36 cellular contexts compared by ENCODE assay signal in the genomic region with DNA sequence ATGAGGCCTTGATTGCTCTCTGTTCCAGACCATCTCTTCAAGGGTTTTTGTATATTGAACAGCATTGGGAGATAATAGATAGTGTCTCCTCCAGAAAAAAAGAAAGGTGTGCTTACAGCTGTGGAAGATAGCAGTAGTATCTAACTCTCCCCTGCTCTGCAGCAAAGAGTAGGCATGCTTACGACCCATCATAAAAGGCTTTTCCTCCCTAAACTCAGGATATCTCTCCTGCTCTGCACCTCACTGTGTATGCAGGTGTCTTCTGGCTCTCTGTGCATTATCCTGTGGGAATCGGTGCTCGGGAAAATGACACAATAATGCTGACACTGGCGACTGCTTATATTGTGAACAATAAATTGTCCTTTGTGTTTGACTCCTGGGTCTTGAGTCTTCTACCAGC.
"Had no signal": no experiment of that assay in that cellular context is flagged by ENCODE, and none has a peak within 500 bp of the region (broad histone marks: within the 10 kb centered on the region; RNA-seq: fewer than 3 reads in every experiment).

No MANE protein-coding gene starts in this region.

- H3K4me1 ChIP-seq: adrenal gland, body of pancreas, breast epithelium had no signal

- H3K9me3 ChIP-seq: body of pancreas had no signal

- DNase-seq: activated CD4-positive, alpha-beta memory T cell treated with anti-CD3 and anti-CD28 coated beads, Interleukin-2, amount 10 ng/mL, durations not matched to agents 7 days and 5 days; activated CD4-positive, alpha-beta T cell treated with anti-CD3 and anti-CD28 coated beads for 1 hour; activated CD4-positive, alpha-beta T cell treated with anti-CD3 and anti-CD28 coated beads for 36 hours; activated CD4-positive, alpha-beta T cell treated with anti-CD3 and anti-CD28 coated beads for 48 hours; activated CD4-positive, alpha-beta T cell treated with anti-CD3 and anti-CD28 coated beads, Interleukin-2, amount 10 ng/mL, durations not matched to agents 7 days and 5 days; activated CD4-positive, alpha-beta T cell treated with anti-CD3 and anti-CD28 coated beads, Interleukin-2, amount 50 U/mL, for 48 hours; activated CD4-positive, CD25-positive, alpha-beta regulatory T cell; activated CD8-positive, alpha-beta memory T cell treated with anti-CD3 and anti-CD28 coated beads for 24 hours; activated CD8-positive, alpha-beta memory T cell treated with anti-CD3 and anti-CD28 coated beads, Interleukin-2, amount 10 ng/mL, durations not matched to agents 7 days and 5 days; activated CD8-positive, alpha-beta T cell treated with anti-CD3 and anti-CD28 coated beads, Interleukin-2, amount 10 ng/mL, durations not matched to agents 7 days and 5 days; activated effector memory CD4-positive, alpha-beta T cell treated with anti-CD3 and anti-CD28 coated beads, Interleukin-2, amount 50 U/mL, for 16 hours; activated gamma-delta T cell treated with Interleukin-2 at 50 U/mL for 16 hours; activated naive CD4-positive, alpha-beta T cell; activated naive CD4-positive, alpha-beta T cell treated with anti-CD3 and anti-CD28 coated beads for 36 hours; activated naive CD4-positive, alpha-beta T cell treated with anti-CD3 and anti-CD28 coated beads, Interleukin-2, amount 50 U/mL, for 16 hours; activated naive CD8-positive, alpha-beta T cell treated with anti-CD3 and anti-CD28 coated beads for 36 hours; activated T-cell treated with anti-CD3 and anti-CD28 coated beads for 4 hours; activated T-cell treated with anti-CD3 and anti-CD28 coated beads, Interleukin-2, amount 50 U/mL, for 1 hour; activated T-cell treated with anti-CD3 and anti-CD28 coated beads, Interleukin-2, amount 50 U/mL, for 4 hours; activated T-cell treated with anti-CD3 and anti-CD28 coated beads, Interleukin-2, amount 50 U/mL, for 72 hours; adrenal gland; amniotic stem cell; aorta; body of pancreas; brain microvascular endothelial cell; central memory CD4-positive, alpha-beta T cell; T-helper 2 cell; T-helper 9 cell had no signal

- H3K9me3 Mint-ChIP-seq: activated naive CD4-positive, alpha-beta T cell treated with anti-CD3 and anti-CD28 coated beads, Interleukin-2, amount 50 U/mL, for 72 hours; T-helper 2 cell treated with Interferon-gamma antibody and Interleukin-4, amounts not matched to agents 5 μg/mL and 100 μg/mL, for 36 hours had no signal

- H3K4me3 ChIP-seq: adrenal gland, body of pancreas, breast epithelium had no signal

- H3K27me3 ChIP-seq: adrenal gland, body of pancreas, brain microvascular endothelial cell, breast epithelium had no signal

- H3K27ac Mint-ChIP-seq: activated CD4-positive, alpha-beta memory T cell treated with anti-CD3 and anti-CD28 coated beads, Interleukin-2, amount 10 ng/mL, durations not matched to agents 7 days and 5 days; activated CD4-positive, alpha-beta T cell treated with anti-CD3 and anti-CD28 coated beads for 36 hours; activated CD4-positive, alpha-beta T cell treated with anti-CD3 and anti-CD28 coated beads, Interleukin-2, amount 10 ng/mL, durations not matched to agents 7 days and 5 days; activated CD8-positive, alpha-beta memory T cell treated with anti-CD3 and anti-CD28 coated beads, Interleukin-2, amount 10 ng/mL, durations not matched to agents 7 days and 5 days; activated CD8-positive, alpha-beta T cell treated with anti-CD3 and anti-CD28 coated beads, Interleukin-2, amount 10 ng/mL, durations not matched to agents 7 days and 5 days; activated naive CD4-positive, alpha-beta T cell treated with anti-CD3 and anti-CD28 coated beads for 36 hours; activated naive CD4-positive, alpha-beta T cell treated with anti-CD3 and anti-CD28 coated beads, Interleukin-2, amount 50 U/mL, for 72 hours; activated naive CD8-positive, alpha-beta T cell treated with anti-CD3 and anti-CD28 coated beads for 36 hours; activated T-cell treated with anti-CD3 and anti-CD28 coated beads, Interleukin-2, amount 50 U/mL, for 72 hours; activated T-helper 1 cell treated with anti-CD3 and anti-CD28 coated beads, Interleukin-12 subunit alpha, Interleukin-12 subunit beta, Interleukin-2, Interleukin-4 antibody, amounts not matched to agents 30 ng/mL and 10 ng/mL and 1 ng/mL, durations not matched to agents 14 hours and 24 hours and 36 hours; activated T-helper 17 cell treated with anti-CD3 and anti-CD28 coated beads, Interleukin-2, amount 50 U/mL, for 72 hours; T-helper 1 cell treated with Interleukin-12 subunit alpha and Interleukin-12 subunit beta and Interleukin-4 antibody, amounts not matched to agents 30 μg/mL and 1 μg/mL, for 36 hours; T-helper 2 cell treated with Interferon-gamma antibody and Interleukin-4, amounts not matched to agents 5 μg/mL and 100 μg/mL, for 36 hours had no signal

- H3K27me3 Mint-ChIP-seq: activated CD4-positive, alpha-beta memory T cell treated with anti-CD3 and anti-CD28 coated beads, Interleukin-2, amount 10 ng/mL, durations not matched to agents 7 days and 5 days; activated CD4-positive, alpha-beta T cell treated with anti-CD3 and anti-CD28 coated beads for 36 hours; activated CD4-positive, alpha-beta T cell treated with anti-CD3 and anti-CD28 coated beads, Interleukin-2, amount 10 ng/mL, durations not matched to agents 7 days and 5 days; activated CD8-positive, alpha-beta memory T cell treated with anti-CD3 and anti-CD28 coated beads, Interleukin-2, amount 10 ng/mL, durations not matched to agents 7 days and 5 days; activated naive CD8-positive, alpha-beta T cell treated with anti-CD3 and anti-CD28 coated beads for 36 hours; activated T-helper 17 cell treated with anti-CD3 and anti-CD28 coated beads, Interleukin-2, amount 50 U/mL, for 72 hours had no signal

- H3K4me1 Mint-ChIP-seq: activated CD4-positive, alpha-beta memory T cell treated with anti-CD3 and anti-CD28 coated beads, Interleukin-2, amount 10 ng/mL, durations not matched to agents 7 days and 5 days; activated CD4-positive, alpha-beta T cell treated with anti-CD3 and anti-CD28 coated beads for 36 hours; activated CD4-positive, alpha-beta T cell treated with anti-CD3 and anti-CD28 coated beads, Interleukin-2, amount 10 ng/mL, durations not matched to agents 7 days and 5 days; activated CD8-positive, alpha-beta memory T cell treated with anti-CD3 and anti-CD28 coated beads, Interleukin-2, amount 10 ng/mL, durations not matched to agents 7 days and 5 days; activated naive CD8-positive, alpha-beta T cell treated with anti-CD3 and anti-CD28 coated beads for 36 hours; activated T-helper 17 cell treated with anti-CD3 and anti-CD28 coated beads, Interleukin-2, amount 50 U/mL, for 72 hours had no signal

- H3K36me3 ChIP-seq: adrenal gland, brain microvascular endothelial cell, breast epithelium had no signal

- H3K36me3 Mint-ChIP-seq: activated CD8-positive, alpha-beta memory T cell treated with anti-CD3 and anti-CD28 coated beads, Interleukin-2, amount 10 ng/mL, durations not matched to agents 7 days and 5 days had no signal

- ATAC-seq: activated CD4-positive, alpha-beta T cell treated with anti-CD3 and anti-CD28 coated beads for 36 hours; activated CD4-positive, CD25-positive, alpha-beta regulatory T cell treated with anti-CD3 and anti-CD28 coated beads, Interleukin-2, amount 50 U/mL, for 24 hours; activated CD8-positive, alpha-beta memory T cell treated with anti-CD3 and anti-CD28 coated beads, Interleukin-2, amount 10 ng/mL, durations not matched to agents 7 days and 5 days; activated CD8-positive, alpha-beta T cell treated with anti-CD3 and anti-CD28 coated beads, Interleukin-2, amount 10 ng/mL, durations not matched to agents 7 days and 5 days; activated naive CD4-positive, alpha-beta T cell treated with anti-CD3 and anti-CD28 coated beads, Interleukin-2, amount 50 U/mL, for 72 hours; activated T-cell treated with anti-CD3 and anti-CD28 coated beads, Interleukin-2, amount 50 U/mL, for 4 hours; activated T-cell treated with anti-CD3 and anti-CD28 coated beads, Interleukin-2, amount 50 U/mL, for 72 hours; activated T-helper 17 cell treated with anti-CD3 and anti-CD28 coated beads, Interleukin-2, amount 50 U/mL, for 72 hours; body of pancreas had no signal

- H3K27ac ChIP-seq: adrenal gland, body of pancreas, brain microvascular endothelial cell, breast epithelium, VCaP had no signal

- H3K4me3 Mint-ChIP-seq: activated CD4-positive, alpha-beta memory T cell treated with anti-CD3 and anti-CD28 coated beads, Interleukin-2, amount 10 ng/mL, durations not matched to agents 7 days and 5 days; activated CD4-positive, alpha-beta T cell treated with anti-CD3 and anti-CD28 coated beads for 36 hours; activated CD4-positive, alpha-beta T cell treated with anti-CD3 and anti-CD28 coated beads, Interleukin-2, amount 10 ng/mL, durations not matched to agents 7 days and 5 days; activated CD8-positive, alpha-beta memory T cell treated with anti-CD3 and anti-CD28 coated beads, Interleukin-2, amount 10 ng/mL, durations not matched to agents 7 days and 5 days; activated CD8-positive, alpha-beta T cell treated with anti-CD3 and anti-CD28 coated beads, Interleukin-2, amount 10 ng/mL, durations not matched to agents 7 days and 5 days; activated naive CD4-positive, alpha-beta T cell treated with anti-CD3 and anti-CD28 coated beads for 36 hours; activated naive CD8-positive, alpha-beta T cell treated with anti-CD3 and anti-CD28 coated beads for 36 hours; activated T-cell treated with anti-CD3 and anti-CD28 coated beads, Interleukin-2, amount 50 U/mL, for 4 hours; activated T-cell treated with anti-CD3 and anti-CD28 coated beads, Interleukin-2, amount 50 U/mL, for 72 hours; activated T-helper 1 cell treated with anti-CD3 and anti-CD28 coated beads, Interleukin-12 subunit alpha, Interleukin-12 subunit beta, Interleukin-2, Interleukin-4 antibody, amounts not matched to agents 30 ng/mL and 10 ng/mL and 1 ng/mL, durations not matched to agents 14 hours and 24 hours and 36 hours; activated T-helper 17 cell treated with anti-CD3 and anti-CD28 coated beads, Interleukin-2, amount 50 U/mL, for 72 hours; T-helper 1 cell treated with Interleukin-12 subunit alpha and Interleukin-12 subunit beta and Interleukin-4 antibody, amounts not matched to agents 30 μg/mL and 1 μg/mL, for 36 hours; T-helper 2 cell treated with Interferon-gamma antibody and Interleukin-4, amounts not matched to agents 5 μg/mL and 100 μg/mL, for 36 hours had no signal
